Comparison of ENCODE assay signal across 25 cellular contexts in the genomic region with DNA sequence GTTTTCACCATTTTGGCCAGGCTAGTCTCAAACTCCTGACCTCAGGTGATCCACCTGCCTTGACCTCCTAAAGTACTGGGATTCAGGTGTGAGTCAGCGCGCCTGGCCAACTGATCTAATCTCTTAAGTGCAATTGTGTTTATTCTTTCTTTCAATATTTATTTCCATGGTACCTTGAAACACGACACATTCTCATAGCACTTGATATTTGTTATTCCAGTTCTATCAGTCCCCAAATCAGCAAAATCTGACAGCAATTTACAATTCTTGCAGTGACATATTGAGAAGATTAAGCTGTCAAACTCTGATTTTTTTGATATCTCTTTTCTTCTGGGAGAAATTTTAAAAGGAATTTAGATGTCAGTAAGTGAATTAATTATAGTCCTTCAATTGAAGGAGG.
"Had no signal": no experiment of that assay in that cellular context is flagged by ENCODE, and none has a peak within 500 bp of the region (broad histone marks: within the 10 kb centered on the region; RNA-seq: fewer than 3 reads in every experiment).

No MANE protein-coding gene starts in this region.

- H3K4me3 ChIP-seq: left lung, lower lobe of right lung, neural progenitor cell, skin epidermis, tibial nerve, upper lobe of left lung, vagina had no signal

- H3K27ac ChIP-seq: left lung, lower lobe of right lung, neural progenitor cell, neutrophil, parathyroid adenoma, skin epidermis, tibial nerve, upper lobe of left lung, vagina had no signal

- DNase-seq: hypothalamus; immature natural killer cell; kidney; left colon; left lung; lower lobe of right lung; mammary epithelial cell; mesenchymal stem cell; naive thymus-derived CD8-positive, alpha-beta T cell; occipital lobe; retina; right cardiac atrium; stimulated activated CD4-positive, alpha-beta T cell treated with anti-CD3 and anti-CD28 coated beads, Interleukin-12 subunit alpha, Interleukin-12 subunit beta, amount 100 ng/mL, for 4 hours; stimulated activated CD4-positive, alpha-beta T cell treated with anti-CD3 and anti-CD28 coated beads, Interleukin-15, amount 100 ng/mL, for 24 hours; stimulated activated CD4-positive, alpha-beta T cell treated with anti-CD3 and anti-CD28 coated beads, Interleukin-2, amount 100 ng/mL, for 24 hours; stimulated activated CD4-positive, alpha-beta T cell treated with anti-CD3 and anti-CD28 coated beads, Interleukin-4, amount 100 ng/mL, for 1 hour; stimulated activated naive B cell treated with anti-CD40 and anti-IgM and Interleukin-4, amounts not matched to agents 10 μg/mL and 1 μg/mL and 100 μg/mL, for 72 hours; substantia nigra had no signal

- H3K4me2 ChIP-seq: neural progenitor cell had no signal

- H3K9ac ChIP-seq: neural progenitor cell, parathyroid adenoma had no signal

- H3K27me3 ChIP-seq: left lung, neural progenitor cell, neutrophil, tibial nerve, upper lobe of left lung, vagina had no signal

- H3K36me3 ChIP-seq: left lung, lower lobe of right lung, neural progenitor cell, neutrophil, tibial nerve, upper lobe of left lung, vagina had no signal

- H2AFZ ChIP-seq: neural progenitor cell, parathyroid adenoma had no signal

- H3K79me2 ChIP-seq: parathyroid adenoma had no signal

- H3K9me3 ChIP-seq: left lung, lower lobe of right lung, neutrophil, tibial nerve, upper lobe of left lung, vagina had no signal
